Comparison of ENCODE assay signal across 8 cellular contexts in genomic region chr14:88792572-88793258, GRCh38. TPM values are rescaled to one million over a fixed set of nuclear protein-coding genes. Genes with fewer than 3 reads are reported as not detected.
A peak's percentile ranks its signal among the peaks of the same experiment; 100 is the strongest.
DNase-seq lines count a peak whose midpoint lies in the region; ATAC-seq, FAIRE-seq and TF ChIP-seq lines count a peak whose summit lies in the region.

Gene EML5, minus strand, starts transcription at chr14:88792953. Its CDS starts 450 bp downstream, at chr14:88792503.

- H3K79me2 ChIP-seq in OCI-LY1 (ENCODE audit: insufficient read depth, low read length): no peaks in the 10 kb centered on the region

- peak within 1 kb of the TSS; percentile 39 for H2AFZ ChIP-seq in OCI-LY1 (ENCODE audit: low read length)

- in situ Hi-C loops in Caki2 (cut with HindIII; ENCODE audit: low pct_unique_long_range_greater_than_20kb, low sequenced_read_pairs): no loop called here

- H3K4me2 ChIP-seq in OCI-LY1 (ENCODE audit: low read length): peak within 1 kb of the TSS; percentile 69

- no peaks in the 10 kb centered on the region for H3K9me2 ChIP-seq in OCI-LY1 (ENCODE audit: low read depth, low read length)

- DNase-seq in Caki2 (ENCODE audit: low read depth): peak; percentile 80
- peak; percentile 42 for DNase-seq in HTR-8/SVneo (ENCODE audit: insufficient read length, low spot score)
- DNase-seq in activated T-cell treated with anti-CD3 and anti-CD28 coated beads, Interleukin-2, amount 50 U/mL, for 1 hour: peak; percentile 90
- peak; percentile 85 for DNase-seq in stimulated activated CD8-positive, alpha-beta memory T cell treated with anti-CD3 and anti-CD28 coated beads, Interleukin-4, amount 100 ng/mL, for 48 hours

- H3K4me1 ChIP-seq in OCI-LY1 (ENCODE audit: insufficient read depth, low read length, severe bottlenecking) (peaks cover 15% of the 10 kb centered on the region), esophagus (ENCODE audit: control insufficient read depth in 2 of 2, insufficient read depth in 2 of 2, low read length in 1 of 2) (no peaks in the 10 kb centered on the region), muscle layer of colon (ENCODE audit: insufficient read depth, low read length) (peaks cover 7% of the 10 kb centered on the region)

- peak within 1 kb of the TSS; percentile 59 for H3K9ac ChIP-seq in OCI-LY1 (ENCODE audit: low read length)
- H3K9ac ChIP-seq in muscle layer of colon (ENCODE audit: low read length): peak within 1 kb of the TSS; percentile 71

- FAIRE-seq in HTR-8/SVneo (lab: Jason Lieb, UNC): peak; percentile 79

- WGBS in esophagus, 2 donors: 0 to 1% methylated on average over 61 to 92 of the region's 92 CpGs

- H3K4me3 ChIP-seq in OCI-LY1 (ENCODE audit: low read depth, low read length, poor library complexity, severe bottlenecking): peak within 1 kb of the TSS; percentile 66
- H3K4me3 ChIP-seq in esophagus (ENCODE audit: low read depth in 1 of 2, low read length in 2 of 2): peak within 1 kb of the TSS; percentile 61 to 76
- H3K4me3 ChIP-seq in muscle layer of colon (ENCODE audit: low read depth in 1 of 2, low read length in 2 of 2): peak within 1 kb of the TSS; percentile 44 to 71

- no peaks in the 10 kb centered on the region for H4K20me1 ChIP-seq in OCI-LY1 (ENCODE audit: insufficient read depth, low read length)

- peak; percentile 25; the same call in 1 of the 2 replicates for TF ChIP-seq CTCF in OCI-LY1 (IDR thresholded peaks at IDR 0.05; ENCODE audit: low read length)

- H3K27me3 ChIP-seq in OCI-LY1 (ENCODE audit: insufficient read depth, low read length): no peaks in the 10 kb centered on the region
- H3K27me3 ChIP-seq in esophagus (ENCODE audit: control insufficient read depth in 1 of 2, insufficient read depth in 2 of 2, low read length in 2 of 2): no peaks in the 10 kb centered on the region
- H3K27me3 ChIP-seq in muscle layer of colon (ENCODE audit: control insufficient read depth in 1 of 2, insufficient read depth in 2 of 2, low read length in 2 of 2): no peaks in the 10 kb centered on the region

- no peaks in the 10 kb centered on the region for H3K36me3 ChIP-seq in OCI-LY1 (ENCODE audit: insufficient read depth, low read length)
- H3K36me3 ChIP-seq in esophagus (ENCODE audit: control insufficient read depth in 2 of 2, insufficient read depth in 2 of 2, low read length in 1 of 2): no peaks in the 10 kb centered on the region
- H3K36me3 ChIP-seq in muscle layer of colon (ENCODE audit: insufficient read depth, low read length): no peaks in the 10 kb centered on the region

- H3K27ac ChIP-seq in OCI-LY1 (ENCODE audit: low read depth, low read length, poor library complexity, severe bottlenecking) (no peak within 1 kb of the TSS), esophagus (ENCODE audit: low read depth in 2 of 2, low read length in 1 of 2) (peak within 1 kb of the TSS; percentile 72 to 77), muscle layer of colon (ENCODE audit: low read depth, low read length) (peak within 1 kb of the TSS; percentile 66)

- no peaks in the 10 kb centered on the region for H3F3A ChIP-seq in OCI-LY1 (ENCODE audit: insufficient read depth, low read length)

- H3K9me3 ChIP-seq in OCI-LY1 (ENCODE audit: low read length): no peaks in the 10 kb centered on the region
- no peaks in the 10 kb centered on the region for H3K9me3 ChIP-seq in esophagus (ENCODE audit: control insufficient read depth in 2 of 2, insufficient read depth in 1 of 2, low read depth in 1 of 2, low read length in 1 of 2)
- H3K9me3 ChIP-seq in muscle layer of colon (ENCODE audit: low read length): no peaks in the 10 kb centered on the region

- peak; percentile 89 for ATAC-seq in GM21367 (IDR thresholded peaks at IDR 0.05; ENCODE audit: unreplicated experiment)

RNA-seq across cellular contexts. Expression of gene EML5, which starts in this region (rescaled TPM):
- 0.12 and 1.3 TPM in 2 replicates for total RNA-seq in Caki2 (2014; rRNA removed; shearing (Covaris generic); ENCODE audit: low replicate concordance)
- polyA plus RNA-seq in esophagus: under 1 TPM; 0.31 to 0.41 TPM
